Comparison of ENCODE assay signal across 8 cellular contexts in the genomic region with DNA sequence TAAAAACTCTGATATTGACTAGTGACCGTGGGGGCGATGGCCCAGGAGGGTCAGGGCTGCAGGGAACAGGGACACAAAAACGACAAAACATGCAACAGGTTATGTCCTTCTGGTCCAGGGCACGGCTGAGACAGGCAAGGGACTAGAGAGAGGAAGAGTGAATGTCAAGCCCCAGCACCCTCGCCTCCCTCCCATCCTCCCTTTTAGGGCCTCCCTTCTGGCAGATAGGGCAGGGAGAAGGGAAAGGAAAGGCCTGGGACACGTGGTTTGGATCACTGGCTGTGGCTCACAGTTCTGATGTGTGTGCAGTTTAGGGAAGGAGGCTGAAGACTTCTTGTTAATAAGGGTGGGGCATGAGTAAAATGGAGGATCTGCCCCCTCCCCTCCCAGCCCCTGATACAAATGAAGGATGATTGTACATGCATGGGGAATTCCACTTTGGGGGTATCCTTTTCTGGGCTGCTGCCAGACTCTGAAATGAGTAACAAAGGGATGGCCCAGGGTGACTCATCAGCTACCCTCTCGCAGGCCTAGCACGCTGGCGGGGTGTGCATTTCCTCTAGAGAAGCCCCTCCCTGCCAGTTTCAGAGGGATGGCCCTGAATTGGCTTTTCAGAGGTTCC. TPM values are rescaled to one million over a fixed set of nuclear protein-coding genes. Genes with fewer than 3 reads are reported as not detected.
DNase-seq lines count a peak whose midpoint lies in the region; ATAC-seq and TF ChIP-seq lines count a peak whose summit lies in the region.

No MANE protein-coding gene starts in this region.

- peak overlapping the region; percentile 65 for H2AFZ ChIP-seq in IMR-90 (replicated peaks; ENCODE audit: low read length, poor library complexity)

- DNase-seq in Caki2 (ENCODE audit: low read depth): peak; percentile 95
- peak; percentile 98 for DNase-seq in IMR-90
- peak in 8 of 61 donors; percentile 5 to 76 (median 36) for DNase-seq in caudate nucleus (lab: John Stamatoyannopoulos, UW)
- DNase-seq in right lobe of liver: peak in 1 of 3 donors; percentile 63
- peak; percentile 80 for DNase-seq in stimulated activated CD8-positive, alpha-beta memory T cell treated with anti-CD3 and anti-CD28 coated beads, Interleukin-12 subunit alpha, Interleukin-12 subunit beta, amount 100 ng/mL, for 4 hours (ENCODE audit: low read depth)
- DNase-seq in AML-193 (lab: John Stamatoyannopoulos, UW): no peak

- peak; percentile 96 for ATAC-seq in GM21576 (IDR thresholded peaks at IDR 0.05; ENCODE audit: unreplicated experiment)
- peak; percentile 58 for ATAC-seq in IMR-90 (ENCODE audit: low read depth)
- peak; percentile 93 to 94 for ATAC-seq in activated CD4-positive, CD25-positive, alpha-beta regulatory T cell treated with anti-CD3 and anti-CD28 coated beads, Interleukin-2, amount 50 U/mL, for 24 hours
- ATAC-seq in right lobe of liver: peak; percentile 74 to 88 (median 82)

- H2BK120ac ChIP-seq in IMR-90 (ENCODE audit: low read depth, low read length): peak overlapping the region; percentile 62

- H3K36me3 ChIP-seq in IMR-90 (ENCODE audit: control insufficient read depth, insufficient read depth, low read length): peaks cover 32% of the 10 kb centered on the region
- H3K36me3 ChIP-seq in right lobe of liver: peaks cover 0 to 3% (median 0%) of the 10 kb centered on the region in 4 donors

- intact Hi-C loops in IMR-90 (cut with micrococcal nuclease): loop anchor here (2.0 kb wide), 1 partner anchor 22 kb away; no protein-coding TSS in a partner anchor
- intact Hi-C loops in right lobe of liver (cut with DNase I): no loop called here

- H3K27ac ChIP-seq in IMR-90 (ENCODE audit: insufficient read depth, low read length) (peak overlapping the region; percentile 87), caudate nucleus (ENCODE audit: low read depth, low read length) (peak overlapping the region; percentile 52), right lobe of liver (peak overlapping the region in 2 of 3 donors; percentile 2 to 29)

- peaks cover 51% of the 10 kb centered on the region for H3K9me1 ChIP-seq in IMR-90 (ENCODE audit: insufficient read depth, low read length)

- H2BK15ac ChIP-seq in IMR-90 (ENCODE audit: low read depth, low read length): peak overlapping the region; percentile 59; the same call in 1 of the 3 replicates

- H3K14ac ChIP-seq in IMR-90 (replicated peaks; ENCODE audit: low read depth, low read length): peak overlapping the region; percentile 61

- H4K91ac ChIP-seq in IMR-90 (ENCODE audit: insufficient read depth, low read depth, low read length): peak overlapping the region; percentile 94

- H3K4me3 ChIP-seq in IMR-90 (ENCODE audit: insufficient read depth, low read depth, low read length) (no peak overlapping the region), right lobe of liver (no peak overlapping the region)

- H3K18ac ChIP-seq in IMR-90 (ENCODE audit: low read depth, low read length): peak overlapping the region; percentile 82

- H3K4me1 ChIP-seq in IMR-90 (ENCODE audit: control insufficient read depth, insufficient read depth, low read length) (peaks cover 46% of the 10 kb centered on the region), right lobe of liver (peaks cover 0 to 6% (median under 1%) of the 10 kb centered on the region in 4 donors)

- H3K56ac ChIP-seq in IMR-90 (ENCODE audit: extremely low read depth, insufficient read depth, low read length): no peak overlapping the region

- H2BK20ac ChIP-seq in IMR-90 (ENCODE audit: low read depth, low read length): peak overlapping the region; percentile 58

- CTCF ChIA-PET in IMR-90 (lab: Yijun Ruan, JAX): no interaction called here

- H3K27me3 ChIP-seq in IMR-90 (ENCODE audit: control insufficient read depth, insufficient read depth, low read length) (no peaks in the 10 kb centered on the region), right lobe of liver (no peaks in the 10 kb centered on the region)

- H4K20me1 ChIP-seq in IMR-90 (ENCODE audit: insufficient read depth, low read length): peaks cover 71% of the 10 kb centered on the region

- dilution Hi-C loops in IMR-90 (cut with HindIII; ENCODE audit: low sequenced_read_pairs, unreplicated experiment): no loop called here

- H3K9ac ChIP-seq in IMR-90 (ENCODE audit: low read depth, low read length): peak overlapping the region; percentile 43

- no TSS peak for BruUV-seq in IMR-90 (replicated peaks; lab: Mats Ljungman, UMichigan)

- peak overlapping the region; percentile 3; the same call in 1 of the 2 replicates for H4K5ac ChIP-seq in IMR-90 (ENCODE audit: low read depth, low read length)

- no peak for TF ChIP-seq RAD21 in IMR-90 (IDR thresholded peaks at IDR 0.05; ENCODE audit: low read length)

- POLR2A ChIA-PET in IMR-90 (lab: Charles Lee; ENCODE audit: unreplicated experiment): interaction anchor here (0.7 kb wide), 1 partner anchor 25 kb away, joined by 5 read pairs; no protein-coding TSS in a partner anchor

- peak overlapping the region; percentile 81 for H3K4ac ChIP-seq in IMR-90 (ENCODE audit: low read depth, low read length)

- no CpG with 5 or more reads among the region's 9 CpGs for WGBS in IMR-90 (ENCODE audit: extremely low coverage in 2 of 2, insufficient read length in 1 of 2), 2 experiments
- WGBS in right lobe of liver (ENCODE audit: insufficient coverage, low coverage, low lambda C conversion rate, missing lambda C conversion rate): 37% methylated on average over 8 of the region's 9 CpGs

- peak overlapping the region; percentile 91 for H2BK5ac ChIP-seq in IMR-90 (ENCODE audit: low read depth, low read length, poor library complexity, severe bottlenecking)

- H3K23ac ChIP-seq in IMR-90 (ENCODE audit: low read depth, low read length): peak overlapping the region; percentile 57

- peak overlapping the region; percentile 30 to 80; a peak in 2 of 4 replicates for H4K8ac ChIP-seq in IMR-90 (ENCODE audit: low read depth in 2 of 2, low read length in 2 of 2)

- TF ChIP-seq POLR2A in IMR-90 (IDR thresholded peaks at IDR 0.05; ENCODE audit: low read depth, low read length) (no peak), right lobe of liver (IDR thresholded peaks at IDR 0.05) (no peak)

- TF ChIP-seq CTCF in IMR-90 (conservative IDR thresholded peaks at IDR 0.05; ENCODE audit: low read depth, low read length): no peak
- TF ChIP-seq CTCF in right lobe of liver (IDR thresholded peaks at IDR 0.05): no peak

- peaks cover 32 to 73% of the 10 kb centered on the region in 2 experiments for H3K79me1 ChIP-seq in IMR-90 (ENCODE audit: low read depth in 1 of 2, low read length in 2 of 2)

- peak overlapping the region; percentile 86 for H2AK5ac ChIP-seq in IMR-90 (ENCODE audit: low read depth, low read length)

- in situ Hi-C loops in Caki2 (cut with HindIII; ENCODE audit: low pct_unique_long_range_greater_than_20kb, low sequenced_read_pairs): no loop called here
- in situ Hi-C loops in IMR-90 (cut with MboI; ENCODE audit: low sequenced_read_pairs): no loop called here

- H3K9me3 ChIP-seq in IMR-90 (ENCODE audit: control insufficient read depth, insufficient read depth, low read length) (no peaks in the 10 kb centered on the region), right lobe of liver (no peaks in the 10 kb centered on the region)

- H3K4me2 ChIP-seq in IMR-90 (ENCODE audit: low read depth, low read length): peak overlapping the region; percentile 68

- peak overlapping the region; percentile 90 for H2AK9ac ChIP-seq in IMR-90 (replicated peaks; ENCODE audit: low read depth, low read length, poor library complexity)

TF ChIP-seq in IMR-90, 13 proteins besides CTCF, POLR2A, EP300 and RAD21:
- TF ChIP-seq FOS (IDR thresholded peaks at IDR 0.05; ENCODE audit: low read depth, low read length): peak; percentile 98
- peak; percentile 87 for TF ChIP-seq USF2 (IDR thresholded peaks at IDR 0.05; ENCODE audit: low read depth, low read length)
- TF ChIP-seq, protein P1, sequence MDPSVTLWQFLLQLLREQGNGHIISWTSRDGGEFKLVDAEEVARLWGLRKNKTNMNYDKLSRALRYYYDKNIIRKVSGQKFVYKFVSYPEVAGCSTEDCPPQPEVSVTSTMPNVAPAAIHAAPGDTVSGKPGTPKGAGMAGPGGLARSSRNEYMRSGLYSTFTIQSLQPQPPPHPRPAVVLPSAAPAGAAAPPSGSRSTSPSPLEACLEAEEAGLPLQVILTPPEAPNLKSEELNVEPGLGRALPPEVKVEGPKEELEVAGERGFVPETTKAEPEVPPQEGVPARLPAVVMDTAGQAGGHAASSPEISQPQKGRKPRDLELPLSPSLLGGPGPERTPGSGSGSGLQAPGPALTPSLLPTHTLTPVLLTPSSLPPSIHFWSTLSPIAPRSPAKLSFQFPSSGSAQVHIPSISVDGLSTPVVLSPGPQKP (IDR thresholded peaks at IDR 0.05; ENCODE audit: borderline replicate concordance, low read depth, low read length): no peak
- peak; percentile 80 for TF ChIP-seq BHLHE40 (IDR thresholded peaks at IDR 0.05; ENCODE audit: low read depth, low read length)
- peak; percentile 77; the same call in 1 of the 2 replicates for TF ChIP-seq MXI1 (IDR thresholded peaks at IDR 0.05; ENCODE audit: borderline replicate concordance, low read depth, low read length)
- TF ChIP-seq MAZ (IDR thresholded peaks at IDR 0.05; ENCODE audit: borderline replicate concordance, low read depth, low read length): peak; percentile 66; the same call in 1 of the 2 replicates
- no peak for TF ChIP-seq RFX5 (IDR thresholded peaks at IDR 0.05; ENCODE audit: low read depth, low read length)

RNA-seq across cellular contexts. Expression of gene CAPN2, which starts 14.2 kb away (rescaled TPM):
- 226 and 227 TPM in 2 replicates for total RNA-seq in Caki2 (2014; rRNA removed; shearing (Covaris generic); ENCODE audit: low replicate concordance)
- total RNA-seq in IMR-90 (2012; rRNA removed) (430 and 460 TPM in 2 replicates), right lobe of liver (10 to 100 TPM; 17.5 to 53.1 (median 33.1) TPM)
- 333 and 339 TPM in 2 replicates for polyA plus RNA-seq in IMR-90 (2012; rRNA removed)
- 193 and 197 TPM in 2 replicates for polyA plus RNA-seq in IMR-90 (2012; cell fraction: cytosol; rRNA removed)
- polyA plus RNA-seq in IMR-90 (2012; cell fraction: nucleus; rRNA removed; ENCODE audit: low replicate concordance): 292 and 717 TPM in 2 replicates

Comparison
In these comparisons a context has a peak if more than half of its experiments do, and no peak if none do; other contexts are left out.
1. DNase-seq: peak in Caki2 (single experiment), IMR-90 (single experiment) and stimulated activated CD8-positive, alpha-beta memory T cell treated with anti-CD3 and anti-CD28 coated beads, Interleukin-12 subunit alpha, Interleukin-12 subunit beta, amount 100 ng/mL, for 4 hours (single experiment); none in AML-193 (0 of 2).
2. H3K27ac ChIP-seq: peak in every context shown above with its lines; median percentile 87 in IMR-90; 52 in caudate nucleus; 16 in right lobe of liver.
3. Peak in every context shown above with its lines, with median percentiles within 50 percentile points of each other: ATAC-seq.